Comparison of ENCODE assay signal across 8 cellular contexts in the genomic region with DNA sequence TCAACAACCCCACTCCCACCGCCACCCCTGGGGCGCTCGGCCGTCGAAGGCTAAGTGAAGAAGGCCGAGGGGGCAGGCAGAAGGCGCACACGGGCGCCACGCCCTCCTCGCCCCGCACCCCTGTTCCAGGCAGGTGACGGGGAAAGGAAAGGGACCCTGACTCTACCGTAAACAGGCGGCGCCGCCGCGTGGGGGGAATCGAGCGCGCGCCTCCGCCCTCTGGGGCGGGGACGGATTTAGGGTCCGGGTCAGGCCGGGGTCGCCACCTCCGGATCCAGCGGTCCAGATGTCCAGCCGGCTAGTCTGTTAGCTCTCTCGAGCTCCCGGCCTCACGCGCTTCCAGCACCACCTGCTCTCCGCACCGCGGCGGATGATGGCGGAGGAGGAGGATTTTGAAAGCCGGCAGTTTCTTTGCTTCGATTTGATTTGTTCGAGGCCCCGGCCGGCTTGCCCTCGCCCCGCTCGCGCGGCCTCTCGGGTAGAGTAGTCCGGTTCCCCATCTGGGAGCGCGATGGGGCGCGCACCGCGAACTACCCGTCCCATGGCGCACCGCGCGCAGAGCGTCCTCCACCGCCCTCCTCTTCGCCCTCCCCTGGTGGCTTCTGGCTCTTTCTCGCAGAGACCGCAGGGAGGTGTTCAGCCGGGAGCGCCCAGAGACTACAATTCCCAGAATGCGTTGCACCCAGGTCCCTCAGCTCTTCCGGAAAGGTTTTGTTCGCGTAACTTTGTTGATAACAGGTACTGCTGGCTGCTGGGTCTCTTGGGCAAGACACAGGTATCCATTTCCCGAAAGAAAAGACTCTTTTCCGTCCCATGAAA. TPM values are rescaled to one million over a fixed set of nuclear protein-coding genes. Genes with fewer than 3 reads are reported as not detected.
DNase-seq lines count a peak whose midpoint lies in the region; ATAC-seq, FAIRE-seq and TF ChIP-seq lines count a peak whose summit lies in the region.

A gene with protein sequence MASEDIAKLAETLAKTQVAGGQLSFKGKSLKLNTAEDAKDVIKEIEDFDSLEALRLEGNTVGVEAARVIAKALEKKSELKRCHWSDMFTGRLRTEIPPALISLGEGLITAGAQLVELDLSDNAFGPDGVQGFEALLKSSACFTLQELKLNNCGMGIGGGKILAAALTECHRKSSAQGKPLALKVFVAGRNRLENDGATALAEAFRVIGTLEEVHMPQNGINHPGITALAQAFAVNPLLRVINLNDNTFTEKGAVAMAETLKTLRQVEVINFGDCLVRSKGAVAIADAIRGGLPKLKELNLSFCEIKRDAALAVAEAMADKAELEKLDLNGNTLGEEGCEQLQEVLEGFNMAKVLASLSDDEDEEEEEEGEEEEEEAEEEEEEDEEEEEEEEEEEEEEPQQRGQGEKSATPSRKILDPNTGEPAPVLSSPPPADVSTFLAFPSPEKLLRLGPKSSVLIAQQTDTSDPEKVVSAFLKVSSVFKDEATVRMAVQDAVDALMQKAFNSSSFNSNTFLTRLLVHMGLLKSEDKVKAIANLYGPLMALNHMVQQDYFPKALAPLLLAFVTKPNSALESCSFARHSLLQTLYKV (minus strand): TSS at position 368 of the 819 bp plus-strand sequence. CDS start 5,143 bp downstream, outside the sequence.

- peak within 1 kb of the TSS; percentile 99 for H3K14ac ChIP-seq in trophoblast cell (ENCODE audit: low read length)

- peak within 1 kb of the TSS; percentile 90 for H2AFZ ChIP-seq in trophoblast cell (ENCODE audit: insufficient read depth, low read length, poor library complexity)

- H3K36me3 ChIP-seq in adrenal gland (replicated peaks in 1 of 2) (peaks cover 0 to 8% of the 10 kb centered on the region in 2 donors), trophoblast cell (ENCODE audit: control insufficient read depth in 1 of 2, insufficient read depth in 2 of 2, low read length in 2 of 2) (peaks cover 11 to 19% of the 10 kb centered on the region in 2 experiments), transverse colon (no peaks in the 10 kb centered on the region)

- H3K79me1 ChIP-seq in trophoblast cell (ENCODE audit: low read length), result peaks cover 31% of the 10 kb centered on the region

- no peaks in the 10 kb centered on the region for H3K9me3 ChIP-seq in adrenal gland (replicated peaks in 1 of 3)
- no peaks in the 10 kb centered on the region for H3K9me3 ChIP-seq in trophoblast cell (ENCODE audit: insufficient read depth, low read depth, low read length)
- no peaks in the 10 kb centered on the region for H3K9me3 ChIP-seq in transverse colon

- H3K27me3 ChIP-seq in adrenal gland (no peaks in the 10 kb centered on the region), trophoblast cell (ENCODE audit: insufficient read depth, low read length) (no peaks in the 10 kb centered on the region), transverse colon (no peaks in the 10 kb centered on the region)

- peak within 1 kb of the TSS; percentile 95 for H2BK120ac ChIP-seq in trophoblast cell (ENCODE audit: insufficient read depth, low read length, poor library complexity)

- TF ChIP-seq POLR2A in GM12892 (IDR thresholded peaks at IDR 0.05; ENCODE audit: low read depth, low read length) (peak; percentile 89), adrenal gland (IDR thresholded peaks at IDR 0.05) (peak; percentile 41 to 82), transverse colon (IDR thresholded peaks at IDR 0.05) (peak; percentile 84)

- H3K79me2 ChIP-seq in trophoblast cell (ENCODE audit: control insufficient read depth, insufficient read depth, low read length, poor library complexity), result peaks cover 13% of the 10 kb centered on the region

- WGBS in adrenal gland, 4 donors, result 0 to 1% (median 0%) methylated on average over 10 to 77 of the region's 77 CpGs
- WGBS in trophoblast cell (ENCODE audit: extremely low coverage, insufficient coverage, insufficient read length), result no CpG with 5 or more reads among the region's 77 CpGs
- 0% methylated on average over 5 to 59 of the region's 77 CpGs for WGBS in transverse colon (ENCODE audit: low coverage in 1 of 2), 2 donors

- H2AK5ac ChIP-seq in trophoblast cell (ENCODE audit: low read length), result peak within 1 kb of the TSS; percentile 89

- TF ChIP-seq CTCF in adrenal gland (IDR thresholded peaks at IDR 0.05) (peak in 4 of 6 experiments; percentile 20 to 47 (median 36)), transverse colon (IDR thresholded peaks at IDR 0.05) (peak in 3 of 5 experiments; percentile 10 to 58 (median 36))

- H3K4me3 ChIP-seq in adrenal gland (peak within 1 kb of the TSS; percentile 14 to 86 (median 76)), trophoblast cell (ENCODE audit: low read depth, low read length) (peak within 1 kb of the TSS; percentile 85), transverse colon (peak within 1 kb of the TSS; percentile 80 to 93 (median 82))

- H4K91ac ChIP-seq in trophoblast cell (ENCODE audit: low read depth, low read length), result peak within 1 kb of the TSS; percentile 99

- no peak for TF ChIP-seq EP300 in transverse colon (IDR thresholded peaks at IDR 0.05; ENCODE audit: low read depth)

- peak; percentile 93 for ATAC-seq in HG02852 (IDR thresholded peaks at IDR 0.05; ENCODE audit: unreplicated experiment)

- H3K4me1 ChIP-seq in adrenal gland (replicated peaks in 1 of 2) (peaks cover 0 to 37% of the 10 kb centered on the region in 2 donors), trophoblast cell (ENCODE audit: control insufficient read depth in 1 of 2, insufficient read depth in 2 of 2, low read length in 2 of 2) (peaks cover 12 to 37% of the 10 kb centered on the region in 2 experiments), transverse colon (peaks cover 8 to 39% (median 20%) of the 10 kb centered on the region in 4 donors)

- H3K23ac ChIP-seq in trophoblast cell (ENCODE audit: low read length), result no peak within 1 kb of the TSS

- intact Hi-C loops in adrenal gland (cut with DNase I) (no loop called here), cardiac septum (cut with DNase I) (loop anchor here (2.0 to 5.0 kb wide), 4 partner anchors 15 to 195 kb away; partner anchors contain the start of genes L3MBTL2, TEF and ZC3H7B), transverse colon (cut with DNase I; ENCODE audit: low total_unique reads) (no loop called here)

- peak within 1 kb of the TSS; percentile 87 for H3K4me2 ChIP-seq in trophoblast cell (ENCODE audit: low read length)

- peak within 1 kb of the TSS; percentile 82 for H2BK12ac ChIP-seq in trophoblast cell (ENCODE audit: low read length)

- peak within 1 kb of the TSS; percentile 98 for H2BK5ac ChIP-seq in trophoblast cell (ENCODE audit: low read depth, low read length, poor library complexity)

- peak within 1 kb of the TSS; percentile 84 to 98 (median 91) for H3K27ac ChIP-seq in adrenal gland
- H3K27ac ChIP-seq in trophoblast cell (ENCODE audit: low read depth, low read length), result peak within 1 kb of the TSS; percentile 98
- H3K27ac ChIP-seq in transverse colon, result peak within 1 kb of the TSS; percentile 87 to 91 (median 90)

- peak within 1 kb of the TSS; percentile 90 for H3K4ac ChIP-seq in trophoblast cell (ENCODE audit: low read depth, low read length)

- H3K18ac ChIP-seq in trophoblast cell (ENCODE audit: low read length), result peak within 1 kb of the TSS; percentile 82

- peak; percentile 98 for FAIRE-seq in GM12892 (lab: Jason Lieb, UNC)

- H4K8ac ChIP-seq in trophoblast cell (ENCODE audit: low read depth, low read length), result peak within 1 kb of the TSS; percentile 80

- in situ Hi-C loops in transverse colon (cut with MboI; ENCODE audit: low pct_ligation_motif_present in 1 of 4, low pct_unique_long_range_greater_than_20kb in 1 of 4, low sequenced_read_pairs in 3 of 4), result no loop called here

- peak within 1 kb of the TSS; percentile 82 for H3K9ac ChIP-seq in trophoblast cell (ENCODE audit: low read length)

- peak; percentile 97 for DNase-seq in GM12892 (ENCODE audit: insufficient read length)
- DNase-seq in NCI-H146 (lab: John Stamatoyannopoulos, UW), result peak; percentile 96
- peak; percentile 95 to 99 (median 98) for DNase-seq in T-helper 1 cell
- peak; percentile 98 to 99 (median 98) for DNase-seq in adrenal gland
- peak; percentile 100 for DNase-seq in cardiac septum (ENCODE audit: low spot score)
- DNase-seq in trophoblast cell, result peak; percentile 99
- DNase-seq in transverse colon, result peak; percentile 99

- peak within 1 kb of the TSS; percentile 90 for H4K12ac ChIP-seq in trophoblast cell (ENCODE audit: low read depth, low read length)

RNA-seq across cellular contexts. Expression of the gene that starts here (rescaled TPM):
- 23.4 TPM for polyA plus RNA-seq in GM12892 (2012; ENCODE audit: missing spikeins)
- total RNA-seq in adrenal gland (100 to 1,000 TPM in 1 of 8 donors, 10 to 100 TPM in 7; 63.6 to 134 (median 77.4) TPM), cardiac septum (32.8 TPM), transverse colon (10 to 100 TPM; 21.3 to 28.1 (median 26.2) TPM)
- polyA plus RNA-seq in adrenal gland, result 10 to 100 TPM; 57.4 to 91.9 (median 78.8) TPM
- 75.2 TPM in 2 replicates for polyA plus RNA-seq in trophoblast cell (2013)

Comparison
In these comparisons a context has a peak if more than half of its experiments do, and no peak if none do; other contexts are left out.
1. Peak in every context shown above with its lines: DNase-seq, ATAC-seq, H3K4me3 ChIP-seq and H3K27ac ChIP-seq.